In the genomic region with DNA sequence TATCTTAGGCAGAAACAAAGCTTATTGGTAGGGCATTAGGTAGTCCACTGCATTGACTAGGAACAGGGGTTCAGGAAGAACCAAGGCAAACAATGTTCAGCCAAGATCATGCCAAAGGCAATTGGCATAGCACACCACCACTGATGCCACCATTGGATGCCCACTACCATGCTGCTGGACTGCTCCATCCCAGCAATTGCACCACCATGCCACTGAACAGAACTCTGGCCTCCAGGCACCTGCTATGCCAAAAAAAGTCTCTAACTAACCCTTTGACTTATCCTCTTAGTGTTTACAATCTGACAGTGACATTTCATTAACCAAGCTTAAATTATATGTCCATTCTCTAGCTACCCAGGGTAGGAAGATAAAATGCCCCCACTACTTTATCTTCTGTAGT, we compare ENCODE assay signal across 9 cellular contexts.
"Had no signal": no experiment of that assay in that cellular context is flagged by ENCODE, and none has a peak within 500 bp of the region (broad histone marks: within the 10 kb centered on the region; RNA-seq: fewer than 3 reads in every experiment).

No MANE protein-coding gene starts in this region.

- ATAC-seq: GM23338, K562 had no signal

- H2AFZ ChIP-seq: GM23338 had no signal

- DNase-seq: H9, HCEC 1CT, IMR-90, KG1 had no signal

- FAIRE-seq: H1, H54, K562 had no signal

- H3K27ac ChIP-seq: HL-60 had no signal

- H3K4me2 ChIP-seq: GM23338 had no signal

- H3K4me3 ChIP-seq: GM23338, K562 had no signal
